In genomic region chr7:47458057-47458456, GRCh38 we compare ENCODE assay signal across 11 cellular contexts.
DNase-seq lines count a peak whose midpoint lies in the region; ATAC-seq, FAIRE-seq and TF ChIP-seq lines count a peak whose summit lies in the region.
"Had no signal": no experiment of that assay in that cellular context is flagged by ENCODE, and none has a peak within 500 bp of the region (broad histone marks: within the 10 kb centered on the region; RNA-seq: fewer than 3 reads in every experiment).

No MANE protein-coding gene starts in this region.

- H3K36me3 ChIP-seq in mammary epithelial cell (ENCODE audit: insufficient read depth, low read length) (no peaks in the 10 kb centered on the region), liver (ENCODE audit: control insufficient read depth in 4 of 4, insufficient read depth in 3 of 4, low read depth in 1 of 4, low read length in 3 of 4) (no peaks in the 10 kb centered on the region), upper lobe of left lung (no peaks in the 10 kb centered on the region)

- H3K4me3 ChIP-seq in mammary epithelial cell (replicated peaks in 1 of 3; ENCODE audit: insufficient read depth in 1 of 3, low read depth in 2 of 3, low read length in 3 of 3) (no peak overlapping the region), liver (ENCODE audit: low read depth in 1 of 3, low read length in 3 of 3) (no peak overlapping the region), upper lobe of left lung (no peak overlapping the region)

- peak; percentile 84 for FAIRE-seq in HTR-8/SVneo (lab: Jason Lieb, UNC)
- FAIRE-seq: GM18507 had no signal

- CTCF ChIA-PET in mammary epithelial cell (lab: Charles Lee; ENCODE audit: low non-redundant PET), result no interaction called here

- DNase-seq in HTR-8/SVneo (ENCODE audit: insufficient read length, low spot score), result peak; percentile 36
- peak; percentile 45 for DNase-seq in mammary epithelial cell
- DNase-seq in upper lobe of left lung, result peak in 1 of 2 donors; percentile 60
- DNase-seq in activated CD4-positive, alpha-beta T cell treated with anti-CD3 and anti-CD28 coated beads, Interleukin-2, amount 50 U/mL, for 48 hours, result no peak
- DNase-seq in germinal center (ENCODE audit: low spot score), result no peak
- DNase-seq in midbrain (lab: John Stamatoyannopoulos, UW), result no peak
- DNase-seq in activated CD8-positive, alpha-beta memory T cell treated with anti-CD3 and anti-CD28 coated beads, Interleukin-2, amount 50 U/mL, for 4 hours, result no peak
- DNase-seq: activated naive CD4-positive, alpha-beta T cell treated with anti-CD3 and anti-CD28 coated beads, Interleukin-2, amount 10 ng/mL, durations not matched to agents 7 days and 5 days; T-helper 9 cell had no signal

- H4K20me1 ChIP-seq in mammary epithelial cell (ENCODE audit: insufficient read depth, low read length), result no peaks in the 10 kb centered on the region

- H3K9me3 ChIP-seq in mammary epithelial cell (replicated peaks; ENCODE audit: insufficient read depth, low read length), result no peaks in the 10 kb centered on the region
- H3K9me3 ChIP-seq in liver (ENCODE audit: control insufficient read depth in 4 of 4, low read length in 3 of 4), result no peaks in the 10 kb centered on the region
- H3K9me3 ChIP-seq in upper lobe of left lung, result no peaks in the 10 kb centered on the region

- H2AFZ ChIP-seq in mammary epithelial cell (ENCODE audit: low read depth, low read length), result no peak overlapping the region

- dilution Hi-C loops in mammary epithelial cell (cut with HindIII; ENCODE audit: low sequenced_read_pairs), result no loop called here

- intact Hi-C loops in mammary epithelial cell (cut with micrococcal nuclease), result no loop called here

- H3K79me2 ChIP-seq in mammary epithelial cell (ENCODE audit: insufficient read depth, low read length), result no peaks in the 10 kb centered on the region

- H3K4me1 ChIP-seq in mammary epithelial cell (ENCODE audit: insufficient read depth, low read length) (peaks cover 17% of the 10 kb centered on the region), liver (ENCODE audit: control insufficient read depth in 4 of 4, insufficient read depth in 4 of 4, low read length in 3 of 4) (peaks cover 37 to 84% (median 72%) of the 10 kb centered on the region in 4 donors), upper lobe of left lung (peaks cover 23 to 33% (median 27%) of the 10 kb centered on the region in 4 donors)

- no peak overlapping the region for H3K27ac ChIP-seq in mammary epithelial cell (ENCODE audit: insufficient read depth, low read depth, low read length)
- H3K27ac ChIP-seq in liver (ENCODE audit: low read depth in 1 of 2, low read length in 2 of 2), result peak overlapping the region; percentile 60 to 65
- peak overlapping the region; percentile 35 to 69 (median 57) for H3K27ac ChIP-seq in upper lobe of left lung

- H3K27me3 ChIP-seq in mammary epithelial cell (ENCODE audit: insufficient read depth, low read length) (no peaks in the 10 kb centered on the region), liver (ENCODE audit: control insufficient read depth in 4 of 4, insufficient read depth in 4 of 4, low read length in 3 of 4) (no peaks in the 10 kb centered on the region), upper lobe of left lung (no peaks in the 10 kb centered on the region)

- H3K9ac ChIP-seq in mammary epithelial cell (ENCODE audit: insufficient read depth, low read length) (no peak overlapping the region), liver (ENCODE audit: low read depth in 1 of 2, low read length in 2 of 2) (no peak overlapping the region)

- TF ChIP-seq POLR2A in upper lobe of left lung (IDR thresholded peaks at IDR 0.05), result no peak

- peak; percentile 47 to 53 for TF ChIP-seq RAD21 in liver (IDR thresholded peaks at IDR 0.05)

- peak; percentile 28 to 56 for ATAC-seq in upper lobe of left lung (ENCODE audit: low FRiP score in 2 of 2)

- in situ Hi-C loops in mammary epithelial cell (cut with MboI; ENCODE audit: low sequenced_read_pairs in 2 of 2), result no loop called here

- BruUV-seq in mammary epithelial cell (replicated peaks; lab: Mats Ljungman, UMichigan), result no TSS peak

- no peak for TF ChIP-seq EP300 in upper lobe of left lung (IDR thresholded peaks at IDR 0.05)

- TF ChIP-seq CTCF in mammary epithelial cell (conservative IDR thresholded peaks at IDR 0.05 in 1 of 2, IDR thresholded peaks at IDR 0.05 in 1 of 2; ENCODE audit: extremely low read depth in 1 of 2, insufficient read depth in 1 of 2, low read depth in 1 of 2, low read length in 2 of 2) (no peak), liver (IDR thresholded peaks at IDR 0.05; ENCODE audit: low read depth, low read length, missing input control) (no peak), upper lobe of left lung (IDR thresholded peaks at IDR 0.05) (no peak)

- 51% methylated on average over 3 of the region's 5 CpGs for WGBS in mammary epithelial cell (ENCODE audit: low coverage, missing lambda C conversion rate)
- WGBS in liver, result 19% methylated on average over 5 of the region's 5 CpGs
- WGBS in upper lobe of left lung, 2 donors, result 51 to 67% methylated on average over 5 of the region's 5 CpGs

- no peak overlapping the region for H3K4me2 ChIP-seq in mammary epithelial cell (ENCODE audit: insufficient read depth, low read depth, low read length)

TF ChIP-seq in liver, 16 proteins besides CTCF, POLR2A, EP300 and RAD21:
- peak; percentile 65 for TF ChIP-seq FOXA2 (IDR thresholded peaks at IDR 0.05)
- peak; percentile 63 for TF ChIP-seq SP1 (IDR thresholded peaks at IDR 0.05)
- TF ChIP-seq EGR1 (IDR thresholded peaks at IDR 0.05; ENCODE audit: low read depth in 2 of 2), result peak; percentile 85 to 96
- TF ChIP-seq YY1 (IDR thresholded peaks at IDR 0.05), result peak; percentile 96
- peak; percentile 76 to 96 for TF ChIP-seq RXRA (IDR thresholded peaks at IDR 0.05)
- TF ChIP-seq ZBTB33 (IDR thresholded peaks at IDR 0.05), result peak; percentile 70
- peak in 1 of 2 donors; percentile 93 for TF ChIP-seq JUND (IDR thresholded peaks at IDR 0.05)
- TF ChIP-seq GABPA (IDR thresholded peaks at IDR 0.05 in 1 of 2, conservative IDR thresholded peaks at IDR 0.05 in 1 of 2), result peak in 1 of 2 donors; percentile 14
- TF ChIP-seq MAX (IDR thresholded peaks at IDR 0.05), result peak; percentile 96
- peak; percentile 49 for TF ChIP-seq ATF3 (IDR thresholded peaks at IDR 0.05)
- TF ChIP-seq REST (IDR thresholded peaks at IDR 0.05), result peak; percentile 35
- TF ChIP-seq TAF1 (conservative IDR thresholded peaks at IDR 0.05), result no peak
- peak; percentile 33 for TF ChIP-seq HNF4G (IDR thresholded peaks at IDR 0.05)
- TF ChIP-seq NR2F2 (IDR thresholded peaks at IDR 0.05), result peak; percentile 76
- peak; percentile 50 for TF ChIP-seq FOXA1 (IDR thresholded peaks at IDR 0.05)
- TF ChIP-seq HNF4A (conservative IDR thresholded peaks at IDR 0.05), result peak; percentile 68 to 88
TF ChIP-seq in liver: peak in this region for 15.

Comparison
In these comparisons a context has a peak if more than half of its experiments do, and no peak if none do; other contexts are left out.
1. DNase-seq: peak in HTR-8/SVneo (single experiment) and mammary epithelial cell (single experiment); none in activated CD4-positive, alpha-beta T cell treated with anti-CD3 and anti-CD28 coated beads, Interleukin-2, amount 50 U/mL, for 48 hours (0 of 2), germinal center (single experiment), midbrain (single experiment) and activated CD8-positive, alpha-beta memory T cell treated with anti-CD3 and anti-CD28 coated beads, Interleukin-2, amount 50 U/mL, for 4 hours (single experiment).